14 cellular contexts compared by ENCODE assay signal in the genomic region with DNA sequence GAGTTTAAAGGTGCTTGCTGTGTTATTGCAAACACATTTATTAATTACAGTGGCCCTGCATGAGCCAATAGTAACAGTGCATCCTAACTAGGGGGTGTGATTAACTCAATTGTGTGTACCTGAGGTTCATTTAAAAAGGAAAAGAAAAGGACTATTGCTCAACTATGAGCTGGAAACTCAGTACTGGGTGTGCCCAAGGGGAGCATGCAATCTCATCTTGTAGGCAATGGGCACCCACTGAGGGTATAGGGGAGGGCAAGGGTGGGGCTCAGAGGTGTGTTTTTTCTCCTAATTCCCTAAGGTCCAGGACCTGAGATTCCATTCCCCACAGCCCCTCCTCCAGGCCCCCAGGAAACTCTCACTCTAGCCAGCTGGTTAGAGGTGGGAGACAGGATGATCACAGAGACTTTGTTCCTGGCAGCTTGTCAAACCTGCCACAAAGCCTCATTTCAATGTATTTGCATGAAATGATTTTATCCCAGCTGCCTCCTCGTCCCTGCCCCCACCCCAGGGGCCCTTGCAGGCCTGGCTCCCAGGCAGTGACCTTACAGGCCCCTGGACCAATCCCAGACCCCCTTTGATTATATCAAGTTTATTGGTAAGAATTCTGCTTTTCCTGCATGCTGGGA.
"Had no signal": no experiment of that assay in that cellular context is flagged by ENCODE, and none has a peak within 500 bp of the region (broad histone marks: within the 10 kb centered on the region; RNA-seq: fewer than 3 reads in every experiment).

No MANE protein-coding gene starts in this region.

- DNase-seq: activated B cell treated with CpG ODN at 0.5 μM for 24 hours; activated CD4-positive, alpha-beta T cell treated with anti-CD3 and anti-CD28 coated beads, Interleukin-2, amount 10 ng/mL, durations not matched to agents 7 days and 5 days; activated CD8-positive, alpha-beta memory T cell treated with anti-CD3 and anti-CD28 coated beads for 24 hours; activated effector memory CD4-positive, alpha-beta T cell treated with Interleukin-2 at 50 U/mL for 16 hours; amygdala; foreskin melanocyte; heart right ventricle; naive thymus-derived CD4-positive, alpha-beta T cell; occipital lobe; stimulated activated CD4-positive, alpha-beta T cell treated with anti-CD3 and anti-CD28 coated beads, Interleukin-15, amount 100 ng/mL, for 24 hours; T-helper 2 cell had no signal

- H3K4me1 ChIP-seq: heart right ventricle, prostate gland had no signal

- H3K27ac ChIP-seq: dorsolateral prefrontal cortex, heart right ventricle, prostate gland had no signal

- ATAC-seq: heart right ventricle; naive thymus-derived CD4-positive, alpha-beta T cell; SK-N-SH treated with all-trans-retinoic acid at 6 μM for 48 hours had no signal

- H3K4me3 ChIP-seq: dorsolateral prefrontal cortex, heart right ventricle, prostate gland had no signal

- H3K36me3 ChIP-seq: heart right ventricle, prostate gland had no signal

- H3K27me3 ChIP-seq: dorsolateral prefrontal cortex had no signal

- H3K9me3 ChIP-seq: heart right ventricle, prostate gland had no signal
